Comparison of ENCODE assay signal across 12 cellular contexts in genomic region chr11:61919113-61919840, GRCh38. TPM values are rescaled to one million over a fixed set of nuclear protein-coding genes. Genes with fewer than 3 reads are reported as not detected.
DNase-seq lines count a peak whose midpoint lies in the region; ATAC-seq and TF ChIP-seq lines count a peak whose summit lies in the region.
"Had no signal": no experiment of that assay in that cellular context is flagged by ENCODE, and none has a peak within 500 bp of the region (broad histone marks: within the 10 kb centered on the region; RNA-seq: fewer than 3 reads in every experiment).

No MANE protein-coding gene starts in this region.

- H3K4me3 ChIP-seq in heart left ventricle: no peak overlapping the region
- H3K4me3 ChIP-seq in colonic mucosa: no peak overlapping the region
- H3K4me3 ChIP-seq in mucosa of rectum (ENCODE audit: low read length in 2 of 2): no peak overlapping the region
- no peak overlapping the region for H3K4me3 ChIP-seq in tibial nerve
- H3K4me3 ChIP-seq in Karpas-422 (ENCODE audit: low read length): no peak overlapping the region
- H3K4me3 ChIP-seq: tibial artery had no signal

- H3K36me3 ChIP-seq in heart left ventricle (no peaks in the 10 kb centered on the region), colonic mucosa (no peaks in the 10 kb centered on the region), mucosa of rectum (ENCODE audit: control insufficient read depth in 2 of 2, insufficient read depth in 2 of 2, low read length in 2 of 2) (no peaks in the 10 kb centered on the region), tibial nerve (no peaks in the 10 kb centered on the region), Karpas-422 (ENCODE audit: insufficient read depth, low read length) (no peaks in the 10 kb centered on the region)
- H3K36me3 ChIP-seq: tibial artery had no signal

- H3K27ac ChIP-seq in heart left ventricle: peak overlapping the region; percentile 1 to 92 (median 77)
- H3K27ac ChIP-seq in colonic mucosa: peak overlapping the region; percentile 6
- peak overlapping the region; percentile 15 to 23 for H3K27ac ChIP-seq in mucosa of rectum (ENCODE audit: low read depth in 2 of 2, low read length in 2 of 2)
- H3K27ac ChIP-seq in tibial nerve: peak overlapping the region; percentile 26 to 95 (median 62)
- H3K27ac ChIP-seq in Karpas-422 (ENCODE audit: low read length): no peak overlapping the region

- WGBS in heart left ventricle, 4 donors: 46 to 79% (median 75%) methylated on average over 2 to 6 of the region's 6 CpGs
- WGBS in tibial nerve, 2 donors: 53 to 56% methylated on average over 6 of the region's 6 CpGs

- no peak overlapping the region for H3K9ac ChIP-seq in colonic mucosa (ENCODE audit: low read depth in 2 of 2, low read length in 2 of 2)
- H3K9ac ChIP-seq in mucosa of rectum (ENCODE audit: low read depth in 1 of 2, low read length in 2 of 2): no peak overlapping the region
- H3K9ac ChIP-seq in Karpas-422 (ENCODE audit: low read length): no peak overlapping the region

- TF ChIP-seq POLR2A in heart left ventricle (IDR thresholded peaks at IDR 0.05) (no peak), tibial nerve (IDR thresholded peaks at IDR 0.05) (no peak)

- no peaks in the 10 kb centered on the region for H3K9me2 ChIP-seq in Karpas-422 (replicated peaks; ENCODE audit: insufficient read depth, low read length)

- H3K4me1 ChIP-seq in heart left ventricle (peaks cover 3 to 75% (median 43%) of the 10 kb centered on the region in 12 donors), colonic mucosa (no peaks in the 10 kb centered on the region), mucosa of rectum (ENCODE audit: control insufficient read depth in 2 of 2, insufficient read depth in 2 of 2, low read length in 2 of 2) (peaks cover 3 to 15% of the 10 kb centered on the region in 2 donors), tibial nerve (peaks cover 0 to 78% (median 28%) of the 10 kb centered on the region in 4 donors), Karpas-422 (ENCODE audit: low read length) (no peaks in the 10 kb centered on the region)

- no peaks in the 10 kb centered on the region for H4K20me1 ChIP-seq in Karpas-422 (ENCODE audit: insufficient read depth, low read depth, low read length)

- H3K27me3 ChIP-seq in heart left ventricle: peaks cover 0 to 5% (median 0%) of the 10 kb centered on the region in 9 donors
- peaks cover 22% of the 10 kb centered on the region for H3K27me3 ChIP-seq in colonic mucosa
- peaks cover 30 to 35% of the 10 kb centered on the region in 2 donors for H3K27me3 ChIP-seq in mucosa of rectum (ENCODE audit: control insufficient read depth in 2 of 2, insufficient read depth in 2 of 2, low read length in 2 of 2)
- no peaks in the 10 kb centered on the region for H3K27me3 ChIP-seq in tibial nerve
- no peaks in the 10 kb centered on the region for H3K27me3 ChIP-seq in Karpas-422 (ENCODE audit: low read length)

- no peak overlapping the region for H3K4me2 ChIP-seq in Karpas-422 (ENCODE audit: low read depth, low read length, poor library complexity, severe bottlenecking)

- H3K9me3 ChIP-seq in heart left ventricle: no peaks in the 10 kb centered on the region
- no peaks in the 10 kb centered on the region for H3K9me3 ChIP-seq in colonic mucosa
- H3K9me3 ChIP-seq in mucosa of rectum (ENCODE audit: control insufficient read depth in 2 of 2, low read length in 2 of 2): no peaks in the 10 kb centered on the region
- H3K9me3 ChIP-seq in tibial nerve: no peaks in the 10 kb centered on the region
- H3K9me3 ChIP-seq in Karpas-422 (ENCODE audit: low read length): no peaks in the 10 kb centered on the region
- H3K9me3 ChIP-seq: tibial artery had no signal

- TF ChIP-seq CTCF in heart left ventricle (IDR thresholded peaks at IDR 0.05) (no peak), colonic mucosa (IDR thresholded peaks at IDR 0.05) (no peak), tibial nerve (IDR thresholded peaks at IDR 0.05) (no peak)

- no peak for ATAC-seq in heart left ventricle
- ATAC-seq in Right ventricle myocardium inferior: no peak
- ATAC-seq in HG03095 (IDR thresholded peaks at IDR 0.05; ENCODE audit: unreplicated experiment): no peak
- ATAC-seq: activated naive CD8-positive, alpha-beta T cell treated with anti-CD3 and anti-CD28 coated beads, Interleukin-2, amount 50 U/mL, for 24 hours had no signal

- TF ChIP-seq EP300 in tibial nerve (IDR thresholded peaks at IDR 0.05): no peak

- no peak for DNase-seq in heart left ventricle
- DNase-seq in Right ventricle myocardium inferior (ENCODE audit: missing footprints): no peak
- DNase-seq in colonic mucosa: peak; percentile 19
- DNase-seq in tibial nerve (ENCODE audit: low spot score in 2 of 2): no peak
- no peak for DNase-seq in Karpas-422
- no peak for DNase-seq in NCI-H2196 treated with DMSO at 0.1 percent for 48 hours (lab: John Stamatoyannopoulos, UW; ENCODE audit: unreplicated experiment)
- DNase-seq: activated naive CD8-positive, alpha-beta T cell treated with anti-CD3 and anti-CD28 coated beads, Interleukin-2, amount 50 U/mL, for 24 hours; KBM-7; NCI-H526 treated with DMSO at 0.1 percent for 48 hours had no signal

- intact Hi-C loops in heart left ventricle (cut with DNase I): no loop called here
- intact Hi-C loops in Right ventricle myocardium inferior (cut with DNase I): no loop called here
- intact Hi-C loops in colonic mucosa (cut with DNase I): no loop called here

- no peak overlapping the region for H2AFZ ChIP-seq in Karpas-422 (ENCODE audit: low read length)

- no peaks in the 10 kb centered on the region for H3K79me2 ChIP-seq in Karpas-422 (ENCODE audit: low read length)

RNA-seq across cellular contexts. Expression of gene RAB3IL1, which starts 1.9 kb away (rescaled TPM):
- total RNA-seq in heart left ventricle (10 to 100 TPM in 3 of 9 donors, 1 to 10 TPM in 6; 4.7 to 22.0 (median 7.7) TPM), Right ventricle myocardium inferior (14.0 TPM), colonic mucosa (1 to 10 TPM; 3.7 to 5.9 TPM), tibial nerve (100 to 1,000 TPM in 1 of 4 donors, 10 to 100 TPM in 3; 58.8 to 127 (median 71.1) TPM)
- polyA plus RNA-seq in heart left ventricle: 1 to 10 TPM; 6.0 to 7.5 TPM
- not detected in 2 replicates for total RNA-seq in Karpas-422 (2014; rRNA removed; shearing (Covaris generic); ENCODE audit: low replicate concordance)

RNA-seq across cellular contexts. Expression of gene FADS3, which starts 27.9 kb away (rescaled TPM):
- total RNA-seq in heart left ventricle (100 to 1,000 TPM in 3 of 9 donors, 10 to 100 TPM in 6; 53.2 to 147 (median 79.6) TPM), Right ventricle myocardium inferior (113 TPM), colonic mucosa (10 to 100 TPM; 10.4 to 13.3 TPM), tibial nerve (100 to 1,000 TPM; 135 to 327 (median 205) TPM)
- 100 to 1,000 TPM in 1 of 2 donors, 10 to 100 TPM in 1; 65.6 to 237 TPM for polyA plus RNA-seq in heart left ventricle
- 39.5 and 70.4 TPM in 2 replicates for total RNA-seq in Karpas-422 (2014; rRNA removed; shearing (Covaris generic); ENCODE audit: low replicate concordance)

RNA-seq across cellular contexts. Expression of gene BEST1, which starts 30.9 kb away (rescaled TPM):
- total RNA-seq in heart left ventricle (1 to 10 TPM in 4 of 9 donors, under 1 TPM in 5; 0.64 to 4.4 (median 0.94) TPM), Right ventricle myocardium inferior (1.9 TPM), colonic mucosa (under 1 TPM; 0.58 to 0.77 TPM), tibial nerve (10 to 100 TPM; 33.2 to 53.2 (median 45.7) TPM)
- 1 to 10 TPM; 2.1 to 2.8 TPM for polyA plus RNA-seq in heart left ventricle
- total RNA-seq in Karpas-422 (2014; rRNA removed; shearing (Covaris generic); ENCODE audit: low replicate concordance): 1.7 and 1.9 TPM in 2 replicates

RNA-seq across cellular contexts. Expression of gene FTH1, which starts 48.2 kb away (rescaled TPM):
- total RNA-seq in heart left ventricle (1,000 to 10,000 TPM; 1,764 to 5,397 (median 2,454) TPM), Right ventricle myocardium inferior (2,493 TPM), colonic mucosa (1,000 to 10,000 TPM; 5,286 to 5,395 TPM), tibial nerve (1,000 to 10,000 TPM; 3,872 to 5,003 (median 4,779) TPM)
- polyA plus RNA-seq in heart left ventricle: 1,000 to 10,000 TPM; 2,334 to 3,498 TPM
- 209 and 392 TPM in 2 replicates for total RNA-seq in Karpas-422 (2014; rRNA removed; shearing (Covaris generic); ENCODE audit: low replicate concordance)

Comparison
In these comparisons a context has a peak if more than half of its experiments do, and no peak if none do; other contexts are left out.
1. RNA of gene BEST1, which starts 30.9 kb away (total RNA-seq): 33.2 to 53.2 TPM in tibial nerve; 1.9 TPM in Right ventricle myocardium inferior (single experiment), 1.7 to 1.9 TPM in Karpas-422, 0.64 to 4.4 TPM in heart left ventricle and 0.58 to 0.77 TPM in colonic mucosa; every median in the first group is over 4 times any median in the second.